Comparison of ENCODE assay signal across 10 cellular contexts in the genomic region with DNA sequence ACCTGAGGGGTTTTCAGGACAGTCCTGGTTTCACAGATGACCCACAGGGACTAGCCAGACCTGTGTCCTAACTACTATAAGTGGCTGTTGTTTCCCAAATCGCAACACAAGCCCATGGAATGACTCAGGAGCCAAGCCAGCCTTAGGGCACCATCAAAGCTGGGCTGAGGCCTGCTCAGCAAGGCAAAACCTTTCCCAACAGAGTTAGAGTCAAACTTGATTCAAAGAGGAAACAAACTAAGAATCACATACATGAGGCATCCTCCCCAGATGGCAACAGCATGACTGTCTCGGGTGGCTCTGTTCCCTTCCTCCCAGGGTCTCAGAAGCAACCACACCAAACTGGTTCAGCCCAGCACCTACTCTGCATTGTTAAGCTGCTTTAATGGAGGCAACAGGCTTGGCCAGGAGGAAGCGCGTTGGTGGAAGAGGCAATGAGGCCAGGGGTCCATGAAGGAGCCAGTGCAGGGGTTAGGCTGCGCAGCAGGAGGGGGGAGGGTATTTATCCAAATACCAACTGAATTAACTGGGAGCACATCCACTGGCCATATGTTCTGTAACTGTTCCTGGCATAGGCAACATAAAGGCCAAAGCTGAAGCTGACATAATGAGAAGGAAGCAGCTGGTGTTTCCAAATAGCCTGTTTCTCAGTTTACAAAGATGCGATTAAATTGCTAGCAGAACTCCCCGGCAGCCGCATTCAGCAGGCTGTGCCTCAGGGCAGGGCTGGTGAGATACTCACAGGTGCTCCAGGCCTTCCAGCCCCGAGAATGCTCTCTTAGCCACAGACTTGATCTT.
A peak's percentile ranks its signal among the peaks of the same experiment; 100 is the strongest.
DNase-seq lines count a peak whose midpoint lies in the region; ATAC-seq, FAIRE-seq and TF ChIP-seq lines count a peak whose summit lies in the region.
"Had no signal": no experiment of that assay in that cellular context is flagged by ENCODE, and none has a peak within 500 bp of the region (broad histone marks: within the 10 kb centered on the region; RNA-seq: fewer than 3 reads in every experiment).

No MANE protein-coding gene starts in this region.

- H3K27ac ChIP-seq in pancreas: peak overlapping the region in 1 of 4 donors; percentile 47
- H3K27ac ChIP-seq: esophagus squamous epithelium had no signal

- DNase-seq in D341Med (ENCODE audit: low spot score): peak; percentile 56
- peak; percentile 64 for DNase-seq in NCI-H2081 treated with DMSO at 0.1 percent for 48 hours (lab: John Stamatoyannopoulos, UW)
- peak; percentile 92 for DNase-seq in cerebellar cortex (ENCODE audit: low spot score)
- DNase-seq in pancreas: peak in 3 of 6 donors; percentile 44 to 66 (median 57)
- no peak for DNase-seq in DMS79 (lab: John Stamatoyannopoulos, UW)
- no peak for DNase-seq in effector CD4-positive, alpha-beta T cell
- no peak for DNase-seq in nucleus accumbens (lab: John Stamatoyannopoulos, UW)
- DNase-seq: esophagus squamous epithelium, MM.1S had no signal

- H3K36me3 ChIP-seq in pancreas: peaks cover 0 to 56% (median 12%) of the 10 kb centered on the region in 3 donors

- H3K27me3 ChIP-seq in pancreas: no peaks in the 10 kb centered on the region
- H3K27me3 ChIP-seq: esophagus squamous epithelium had no signal

- no peak for FAIRE-seq in pancreas (lab: Jason Lieb, UNC)

- no peak for TF ChIP-seq CTCF in pancreas (IDR thresholded peaks at IDR 0.05)

- H3K4me3 ChIP-seq in pancreas: no peak overlapping the region
- H3K4me3 ChIP-seq: esophagus squamous epithelium had no signal

- WGBS in pancreas, 2 donors: 57 to 69% methylated on average over 9 of the region's 9 CpGs

- no peaks in the 10 kb centered on the region for H3K9me3 ChIP-seq in pancreas
- H3K9me3 ChIP-seq: esophagus squamous epithelium had no signal

- intact Hi-C loops in pancreas (cut with DNase I): no loop called here

- H3K4me1 ChIP-seq in pancreas: peaks cover 9 to 34% (median 13%) of the 10 kb centered on the region in 3 donors

- ATAC-seq in pancreas (peak in 3 of 4 donors; percentile 21 to 48 (median 33)), HG03280 (IDR thresholded peaks at IDR 0.05; ENCODE audit: unreplicated experiment) (no peak)

Comparison
In these comparisons a context has a peak if more than half of its experiments do, and no peak if none do; other contexts are left out.
1. DNase-seq: peak in D341Med (single experiment), NCI-H2081 treated with DMSO at 0.1 percent for 48 hours (single experiment) and cerebellar cortex (single experiment); none in DMS79 (single experiment), effector CD4-positive, alpha-beta T cell (single experiment) and nucleus accumbens (0 of 56).